8 cellular contexts compared by ENCODE assay signal in the genomic region with DNA sequence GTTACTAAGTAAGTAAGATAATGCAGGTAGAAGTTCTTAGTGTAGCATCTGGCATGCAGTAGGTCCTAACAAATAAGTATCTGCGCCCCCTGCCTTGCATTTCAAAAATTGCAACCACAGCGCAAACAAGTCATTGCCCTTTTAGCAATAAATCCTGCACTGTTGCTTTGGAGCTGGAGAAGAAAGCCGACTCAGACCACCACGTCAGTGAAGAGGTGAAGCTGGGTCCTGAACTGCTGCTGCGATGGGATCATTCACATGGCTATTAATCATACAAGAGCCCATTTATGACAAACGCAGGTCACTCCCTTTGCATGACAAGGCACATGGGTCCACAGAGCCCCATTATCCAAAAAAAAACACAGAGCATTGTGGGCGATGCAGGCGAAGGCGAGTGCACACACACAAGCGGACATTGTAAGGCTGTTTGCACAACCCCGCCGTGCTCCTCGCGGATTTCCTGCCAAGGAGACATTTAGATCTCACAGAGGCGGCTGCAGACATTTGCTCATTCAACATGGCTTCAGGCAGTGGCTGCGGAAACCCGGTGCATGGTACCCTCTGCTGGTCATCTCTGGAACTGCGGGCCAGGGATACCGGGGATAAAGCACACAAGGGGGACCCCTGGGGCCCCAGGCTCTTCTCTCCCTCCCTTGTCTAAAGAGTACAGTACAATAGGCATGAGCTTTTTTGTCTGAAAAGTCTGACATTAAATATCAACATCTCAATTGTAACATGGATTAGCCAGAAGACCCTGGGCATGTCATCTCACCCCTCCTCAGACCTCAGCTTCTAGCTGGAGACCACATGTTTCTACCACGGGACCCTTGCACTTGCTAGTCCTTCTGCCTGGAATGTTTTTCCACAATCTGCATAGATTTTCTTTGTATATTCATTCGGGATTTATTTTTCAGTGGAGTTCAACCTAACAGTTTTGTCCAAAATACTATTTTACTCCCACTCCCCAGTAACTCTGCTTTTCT. TPM values are rescaled to one million over a fixed set of nuclear protein-coding genes. Genes with fewer than 3 reads are reported as not detected.
DNase-seq lines count a peak whose midpoint lies in the region; ATAC-seq, FAIRE-seq and TF ChIP-seq lines count a peak whose summit lies in the region.

No MANE protein-coding gene starts in this region.

- ATAC-seq in HG02884 (IDR thresholded peaks at IDR 0.05; ENCODE audit: unreplicated experiment) = peak; percentile 91
- ATAC-seq in GM12878 = peak; percentile 97
- ATAC-seq in gastrocnemius medialis = peak; percentile 80 to 88

- no TSS peak for BruUV-seq in GM12878 (replicated peaks; lab: Mats Ljungman, UMichigan)

- in situ Hi-C loops in GM12878 (cut with MboI) = no loop called here
- in situ Hi-C loops in gastrocnemius medialis (cut with MboI; ENCODE audit: low sequenced_read_pairs in 4 of 4) = loop anchor here in 3 of 4 donors (5.0 to 25.0 kb wide), 4 partner anchors 54 to 972 kb away; partner anchors contain the start of gene MYCN (in 1 of the 3)

- H3K27ac ChIP-seq in GM12878 (ENCODE audit: control insufficient read depth, insufficient read depth) (no peak overlapping the region), gastrocnemius medialis (peak overlapping the region in 2 of 4 donors; percentile 15 to 46)

- POLR2A ChIA-PET in GM12878 (lab: Charles Lee) = no interaction called here

- H3K79me2 ChIP-seq in GM12878 (ENCODE audit: control insufficient read depth, insufficient read depth, low read length) = no peaks in the 10 kb centered on the region

- H3K4me3 ChIP-seq in GM12878 (peak overlapping the region; percentile 44), iPS-11a (ENCODE audit: low read depth, low read length) (peak overlapping the region; percentile 52), gastrocnemius medialis (peak overlapping the region; percentile 34 to 60 (median 46))

- no peaks in the 10 kb centered on the region for H4K20me1 ChIP-seq in GM12878 (ENCODE audit: control insufficient read depth, insufficient read depth)

- H3K9me3 ChIP-seq in GM12878 (replicated peaks; ENCODE audit: control insufficient read depth, insufficient read depth, low read length) (no peaks in the 10 kb centered on the region), gastrocnemius medialis (no peaks in the 10 kb centered on the region)

- TF ChIP-seq POLR2A in GM12878 (IDR thresholded peaks at IDR 0.05; ENCODE audit: low read depth, low read length) (no peak), gastrocnemius medialis (IDR thresholded peaks at IDR 0.05) (no peak)

- peak; percentile 74 for TF ChIP-seq RAD21 in GM12878 (IDR thresholded peaks at IDR 0.05; ENCODE audit: insufficient read depth, low read depth, low read length)

- DNase-seq in NCI-H1436 (lab: John Stamatoyannopoulos, UW) = peak; percentile 54
- DNase-seq in NCI-H1436 treated with DMSO at 0.1 percent for 48 hours (lab: John Stamatoyannopoulos, UW) = no peak
- DNase-seq in NCI-H146 treated with DMSO at 0.1 percent for 48 hours (lab: John Stamatoyannopoulos, UW; ENCODE audit: unreplicated experiment) = peak; percentile 84
- peak; percentile 62 for DNase-seq in T1000 (lab: John Stamatoyannopoulos, UW)
- DNase-seq in GM12878 (ENCODE audit: low read depth, low spot score) = peak; percentile 16
- DNase-seq in gastrocnemius medialis = peak; percentile 61 to 75

- CTCF ChIA-PET in GM12878 (lab: Yijun Ruan, JAX) = interaction anchor here (0.6 to 1.9 kb wide), 38 partner anchors 8 to 972 kb away, joined by 3 to 29 read pairs (median 6); partner anchors contain the start of gene CYRIA

- no peaks in the 10 kb centered on the region for H3K36me3 ChIP-seq in GM12878 (ENCODE audit: control insufficient read depth in 2 of 2, insufficient read depth in 2 of 2, low read length in 1 of 2)
- no peaks in the 10 kb centered on the region for H3K36me3 ChIP-seq in gastrocnemius medialis

- H3K4me2 ChIP-seq in GM12878 (ENCODE audit: control insufficient read depth, insufficient read depth) = peak overlapping the region; percentile 69

- RAD21 ChIA-PET in GM12878 (lab: Charles Lee; ENCODE audit: unreplicated experiment) = interaction anchor here (1.0 to 1.6 kb wide), 3 partner anchors 82 to 971 kb away, joined by 3 to 9 read pairs (median 4); no protein-coding TSS in a partner anchor

- peak; percentile 88 for FAIRE-seq in GM12878 (lab: Jason Lieb, UNC)

- SMC1A ChIA-PET in GM12878 (lab: Charles Lee; ENCODE audit: uncharacterized antibody, unreplicated experiment) = interaction anchor here (0.6 to 1.9 kb wide), 11 partner anchors 13 to 150 kb away, joined by 3 to 19 read pairs (median 4); no protein-coding TSS in a partner anchor

- TF ChIP-seq CTCF in GM12878 (IDR thresholded peaks at IDR 0.05 in 2 of 3, conservative IDR thresholded peaks at IDR 0.05 in 1 of 3; ENCODE audit: control insufficient read depth in 2 of 3, extremely low read depth in 1 of 3, insufficient read depth in 1 of 3, low read depth in 3 of 3, low read length in 3 of 3) (peak; percentile 93 to 99 (median 94)), gastrocnemius medialis (IDR thresholded peaks at IDR 0.05 in 4 of 5, conservative IDR thresholded peaks at IDR 0.05 in 1 of 5) (peak; percentile 87 to 94 (median 93))

- intact Hi-C loops in GM12878 (cut with micrococcal nuclease; ENCODE audit: unreplicated experiment) (loop anchor here (1.0 to 2.0 kb wide), 4 partner anchors 56 to 972 kb away; no protein-coding TSS in a partner anchor), gastrocnemius medialis (cut with DNase I; ENCODE audit: low total_unique reads) (loop anchor here (1.0 to 5.0 kb wide), 4 partner anchors 56 to 972 kb away; partner anchors contain the start of gene MYCN)

- 6% methylated on average over 21 of the region's 21 CpGs for WGBS in GM12878 (ENCODE audit: insufficient coverage, insufficient replicate concordance, low lambda C conversion rate, missing lambda C conversion rate)

- no peak for TF ChIP-seq EP300 in GM12878 (IDR thresholded peaks at IDR 0.05; ENCODE audit: borderline replicate concordance in 1 of 2, control insufficient read depth in 1 of 2, low read depth in 2 of 2, low read length in 2 of 2)

- no peaks in the 10 kb centered on the region for H3K4me1 ChIP-seq in GM12878 (ENCODE audit: control insufficient read depth, insufficient read depth, low read length)
- peaks cover 8 to 16% of the 10 kb centered on the region in 2 donors for H3K4me1 ChIP-seq in gastrocnemius medialis

- H3K27me3 ChIP-seq in GM12878 (replicated peaks in 1 of 2; ENCODE audit: control insufficient read depth in 2 of 2, insufficient read depth in 2 of 2, low read length in 1 of 2) = no peaks in the 10 kb centered on the region
- H3K27me3 ChIP-seq in gastrocnemius medialis = no peaks in the 10 kb centered on the region

- H2AFZ ChIP-seq in GM12878 (ENCODE audit: control insufficient read depth, low read depth, low read length) = peak overlapping the region; percentile 81

- H3K9ac ChIP-seq in GM12878 (ENCODE audit: control insufficient read depth, insufficient read depth, low read length) = no peak overlapping the region

TF ChIP-seq in GM12878, 131 proteins besides CTCF, POLR2A, EP300 and RAD21 (continues in another document):
- TF ChIP-seq SRF (IDR thresholded peaks at IDR 0.05; ENCODE audit: low read depth in 2 of 2, low read length in 2 of 2) = no peak
- TF ChIP-seq SMC3 (IDR thresholded peaks at IDR 0.05; ENCODE audit: borderline replicate concordance, low read length) = peak; percentile 73
- TF ChIP-seq DPF2 (IDR thresholded peaks at IDR 0.05) = no peak
- TF ChIP-seq, protein P1, sequence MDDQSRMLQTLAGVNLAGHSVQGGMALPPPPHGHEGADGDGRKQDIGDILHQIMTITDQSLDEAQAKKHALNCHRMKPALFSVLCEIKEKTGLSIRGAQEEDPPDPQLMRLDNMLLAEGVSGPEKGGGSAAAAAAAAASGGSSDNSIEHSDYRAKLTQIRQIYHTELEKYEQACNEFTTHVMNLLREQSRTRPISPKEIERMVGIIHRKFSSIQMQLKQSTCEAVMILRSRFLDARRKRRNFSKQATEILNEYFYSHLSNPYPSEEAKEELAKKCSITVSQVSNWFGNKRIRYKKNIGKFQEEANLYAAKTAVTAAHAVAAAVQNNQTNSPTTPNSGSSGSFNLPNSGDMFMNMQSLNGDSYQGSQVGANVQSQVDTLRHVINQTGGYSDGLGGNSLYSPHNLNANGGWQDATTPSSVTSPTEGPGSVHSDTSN (IDR thresholded peaks at IDR 0.05; ENCODE audit: insufficient replicate concordance, low read depth, low read length) = peak; percentile 28
- 0 out of 2 replicates have a peak, but pooled peaks have one; percentile 29 for TF ChIP-seq NBN (IDR thresholded peaks at IDR 0.05)

RNA-seq across cellular contexts. Expression of gene CYRIA, which starts 56.7 kb away (rescaled TPM):
- 51.1 and 55.0 TPM in 2 replicates for total RNA-seq in GM12878 (2013; cell fraction: nucleolus; rRNA removed)
- 3.0 and 4.2 TPM in 2 replicates for total RNA-seq in GM12878 (2014; rRNA removed)
- total RNA-seq in GM12878 (2014; rRNA removed; fragmentation: Illumina TruSeq; extraction: Trizol) = 5.8 and 6.9 TPM in 2 replicates
- 9.2 and 11.2 TPM in 2 replicates for total RNA-seq in GM12878 (2021)
- polyA plus RNA-seq in GM12878 (2011; ENCODE audit: low read depth) = 0.73 TPM
- 11.9 and 13.0 TPM in 2 replicates for polyA plus RNA-seq in GM12878 (2011; rRNA removed)
- 5.5 and 6.6 TPM in 2 replicates for polyA plus RNA-seq in GM12878 (2011; cell fraction: cytosol; rRNA removed)
- 12.6 and 15.4 TPM in 2 replicates for polyA plus RNA-seq in GM12878 (2011; cell fraction: nucleus; rRNA removed)
- polyA plus RNA-seq in GM12878 (2012) = 0.93 and 1.2 TPM in 2 replicates
- polyA plus RNA-seq in GM12878 (2014; fragmentation: Illumina TruSeq; extraction: Trizol) = 9.4 and 11.7 TPM in 2 replicates
- polyA plus RNA-seq in GM12878 (2014; fragmentation: Nextera tagmentation; extraction: Ambion mirVana) = 1 to 10 TPM; 5.4 to 7.8 TPM
- polyA plus RNA-seq in GM12878 (2014; rRNA removed) = 4.8 and 6.0 TPM in 2 replicates
- 10 to 100 TPM in 1 of 2 experiments, 1 to 10 TPM in 1; 9.6 to 13.1 TPM for polyA plus RNA-seq in GM12878 (2016; fragmentation: Nextera tagmentation; extraction: Ambion mirVana)
- polyA minus RNA-seq in GM12878 (2011; rRNA and poly(A)+ RNA removed) = 8.2 and 12.9 TPM in 2 replicates
- 2.3 and 4.1 TPM in 2 replicates for polyA minus RNA-seq in GM12878 (2011; cell fraction: cytosol; rRNA and poly(A)+ RNA removed)
- polyA minus RNA-seq in GM12878 (2011; cell fraction: nucleus; rRNA and poly(A)+ RNA removed) = 10.4 and 11.1 TPM in 2 replicates
- total RNA-seq in gastrocnemius medialis = 1 to 10 TPM; 3.3 to 8.0 (median 4.5) TPM
